Comparison of ENCODE assay signal across 19 cellular contexts in the genomic region with DNA sequence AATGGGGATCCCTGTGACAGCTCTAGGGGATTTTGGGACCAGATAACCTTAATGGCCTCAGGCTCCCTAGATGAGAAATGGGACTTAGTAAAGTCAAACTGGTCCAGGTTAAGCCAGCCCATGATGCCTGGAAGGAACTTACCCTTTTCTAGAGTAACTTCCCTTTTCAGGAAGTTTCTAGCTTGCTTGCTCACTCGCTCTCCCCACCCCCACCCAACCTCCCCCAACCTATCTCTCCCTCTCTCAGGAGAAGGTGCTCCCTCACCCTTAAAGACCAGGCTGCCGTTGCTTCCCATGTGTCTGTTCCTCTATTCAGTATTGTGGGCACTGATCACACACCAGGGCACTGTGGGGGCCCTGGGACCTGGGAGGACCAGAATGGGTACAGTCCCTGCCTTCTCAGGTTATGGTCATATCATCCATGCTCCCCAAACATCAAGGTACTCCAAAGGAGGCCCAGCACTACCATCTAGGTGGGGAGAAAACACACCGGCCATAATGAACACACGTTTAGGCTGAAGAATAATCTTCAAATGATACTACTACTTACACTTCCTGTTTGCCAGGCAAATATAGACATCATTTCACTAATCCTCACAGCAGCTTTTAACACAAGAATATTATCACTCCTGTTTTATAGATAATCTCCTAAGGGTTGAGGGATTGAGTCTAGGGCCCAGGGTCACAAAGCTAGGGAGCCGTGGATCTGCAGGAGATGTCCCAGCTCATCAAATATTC.
DNase-seq lines count a peak whose midpoint lies in the region; ATAC-seq and TF ChIP-seq lines count a peak whose summit lies in the region.
"Had no signal": no experiment of that assay in that cellular context is flagged by ENCODE, and none has a peak within 500 bp of the region (broad histone marks: within the 10 kb centered on the region; RNA-seq: fewer than 3 reads in every experiment).

No MANE protein-coding gene starts in this region.

- peak; percentile 23 for DNase-seq in SIG-M5 treated with dmso at 0.1 percent for 504 hours (lab: John Stamatoyannopoulos, UW; ENCODE audit: unreplicated experiment)
- DNase-seq in SIG-M5 (lab: John Stamatoyannopoulos, UW), result no peak
- peak; percentile 17 for DNase-seq in NOMO-1 treated with dmso at 0.1 percent for 144 hours (lab: John Stamatoyannopoulos, UW; ENCODE audit: unreplicated experiment)
- peak; percentile 38 for DNase-seq in coronary artery (ENCODE audit: low spot score)
- DNase-seq in pons (ENCODE audit: low spot score), result no peak
- DNase-seq: activated CD4-positive, alpha-beta T cell treated with anti-CD3 and anti-CD28 coated beads, Interleukin-2, amount 10 ng/mL, durations not matched to agents 24 days and 14 days; activated naive CD8-positive, alpha-beta T cell treated with anti-CD3 and anti-CD28 coated beads, Interleukin-2, amount 50 U/mL, for 24 hours; DMS79; NCI-H1417 treated with DMSO at 0.1 percent for 48 hours; NCI-H2171 treated with DMSO at 0.1 percent for 48 hours; NCI-H774; trophoblast cell had no signal

- peak overlapping the region; percentile 51 for H3K27ac Mint-ChIP-seq in stimulated activated memory B cell treated with anti-CD40 and anti-IgM and Interleukin-4, amounts not matched to agents 10 μg/mL and 1 μg/mL and 100 μg/mL, for 72 hours
- H3K27ac Mint-ChIP-seq: activated CD4-positive, alpha-beta T cell treated with anti-CD3 and anti-CD28 coated beads, Interleukin-2, amount 10 ng/mL, durations not matched to agents 24 days and 14 days; activated naive CD8-positive, alpha-beta T cell treated with anti-CD3 and anti-CD28 coated beads, Interleukin-2, amount 50 U/mL, for 24 hours; T-helper 2 cell treated with Interferon-gamma antibody and Interleukin-4, amounts not matched to agents 5 μg/mL and 100 μg/mL, for 36 hours had no signal

- H3K27me3 Mint-ChIP-seq in stimulated activated memory B cell treated with anti-CD40 and anti-IgM and Interleukin-4, amounts not matched to agents 10 μg/mL and 1 μg/mL and 100 μg/mL, for 72 hours, result no peaks in the 10 kb centered on the region
- H3K27me3 Mint-ChIP-seq: activated CD4-positive, alpha-beta T cell treated with anti-CD3 and anti-CD28 coated beads, Interleukin-2, amount 10 ng/mL, durations not matched to agents 24 days and 14 days; activated naive CD8-positive, alpha-beta T cell treated with anti-CD3 and anti-CD28 coated beads, Interleukin-2, amount 50 U/mL, for 24 hours had no signal

- H3K9me3 Mint-ChIP-seq in stimulated activated memory B cell treated with anti-CD40 and anti-IgM and Interleukin-4, amounts not matched to agents 10 μg/mL and 1 μg/mL and 100 μg/mL, for 72 hours, result no peaks in the 10 kb centered on the region
- H3K9me3 Mint-ChIP-seq: activated CD4-positive, alpha-beta T cell treated with anti-CD3 and anti-CD28 coated beads, Interleukin-2, amount 10 ng/mL, durations not matched to agents 24 days and 14 days; activated naive CD8-positive, alpha-beta T cell treated with anti-CD3 and anti-CD28 coated beads, Interleukin-2, amount 50 U/mL, for 24 hours; T-helper 2 cell treated with Interferon-gamma antibody and Interleukin-4, amounts not matched to agents 5 μg/mL and 100 μg/mL, for 36 hours had no signal

- no peak overlapping the region for H3K4me3 Mint-ChIP-seq in stimulated activated memory B cell treated with anti-CD40 and anti-IgM and Interleukin-4, amounts not matched to agents 10 μg/mL and 1 μg/mL and 100 μg/mL, for 72 hours
- H3K4me3 Mint-ChIP-seq: activated CD4-positive, alpha-beta T cell treated with anti-CD3 and anti-CD28 coated beads, Interleukin-2, amount 10 ng/mL, durations not matched to agents 24 days and 14 days; activated naive CD8-positive, alpha-beta T cell treated with anti-CD3 and anti-CD28 coated beads, Interleukin-2, amount 50 U/mL, for 24 hours; T-helper 2 cell treated with Interferon-gamma antibody and Interleukin-4, amounts not matched to agents 5 μg/mL and 100 μg/mL, for 36 hours had no signal

- TF ChIP-seq CTCF in coronary artery (IDR thresholded peaks at IDR 0.05), result no peak

- H3K36me3 Mint-ChIP-seq in stimulated activated memory B cell treated with anti-CD40 and anti-IgM and Interleukin-4, amounts not matched to agents 10 μg/mL and 1 μg/mL and 100 μg/mL, for 72 hours, result no peaks in the 10 kb centered on the region

- no peak overlapping the region for H3K27ac ChIP-seq in coronary artery
- H3K27ac ChIP-seq: 22Rv1, C4-2B, cardiac muscle cell had no signal

- no peak overlapping the region for H3K4me3 ChIP-seq in coronary artery
- H3K4me3 ChIP-seq: cardiac muscle cell had no signal

- peaks cover 25% of the 10 kb centered on the region for H3K4me1 Mint-ChIP-seq in stimulated activated memory B cell treated with anti-CD40 and anti-IgM and Interleukin-4, amounts not matched to agents 10 μg/mL and 1 μg/mL and 100 μg/mL, for 72 hours

- ATAC-seq in stimulated activated memory B cell treated with anti-CD40 and anti-IgM and Interleukin-4, amounts not matched to agents 10 μg/mL and 1 μg/mL and 100 μg/mL, for 72 hours, result peak; percentile 20
- ATAC-seq in HG03378 (IDR thresholded peaks at IDR 0.05; ENCODE audit: unreplicated experiment) (no peak), GM19467 (IDR thresholded peaks at IDR 0.05; ENCODE audit: unreplicated experiment) (no peak)
- ATAC-seq: activated naive CD8-positive, alpha-beta T cell treated with anti-CD3 and anti-CD28 coated beads, Interleukin-2, amount 50 U/mL, for 24 hours had no signal

Comparison
In these comparisons a context has a peak if more than half of its experiments do, and no peak if none do; other contexts are left out.
1. DNase-seq: peak in SIG-M5 treated with dmso at 0.1 percent for 504 hours (single experiment), NOMO-1 treated with dmso at 0.1 percent for 144 hours (single experiment) and coronary artery (single experiment); none in SIG-M5 (single experiment) and pons (single experiment).